In the genomic region with DNA sequence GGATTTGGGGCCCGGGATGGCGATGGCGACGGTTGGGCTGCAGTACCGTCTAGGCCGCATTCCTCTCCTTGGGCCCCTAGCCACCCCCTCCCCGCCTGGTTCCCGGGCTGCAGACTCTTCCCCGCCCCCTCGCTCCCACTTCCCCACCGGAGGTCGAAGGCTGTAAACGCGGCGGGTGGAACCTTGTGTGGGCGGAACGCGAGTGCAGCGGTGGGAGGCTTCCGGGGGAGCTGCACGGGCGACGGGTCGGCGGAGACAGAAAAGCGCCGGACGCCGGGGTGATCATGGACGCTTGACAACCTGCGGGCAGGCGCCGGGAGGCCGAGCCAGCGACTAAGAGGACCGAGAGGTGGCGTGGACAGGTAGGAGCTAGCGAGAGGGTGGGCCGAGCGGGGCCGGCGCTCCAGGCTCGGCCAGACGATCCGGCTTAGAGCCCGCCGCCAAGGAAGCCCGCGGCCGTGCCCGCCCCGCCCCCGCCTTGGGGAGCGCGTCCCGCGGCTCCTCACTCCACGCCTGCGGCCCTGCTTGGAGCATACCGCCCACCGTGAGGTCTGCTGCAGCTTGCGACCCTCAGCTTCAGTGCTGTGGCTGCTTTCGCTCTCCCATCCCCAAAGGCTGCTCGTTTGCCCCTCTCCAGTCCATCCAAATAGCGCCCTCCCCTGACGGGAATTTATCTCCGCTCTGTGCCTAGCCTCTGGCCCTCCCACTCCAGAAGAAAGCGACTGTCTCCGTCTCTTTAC, we compare ENCODE assay signal across 1 cellular context.
TF ChIP-seq lines count a peak whose summit lies in the region.

A gene (plus strand): TSS at position 269 of the 740 bp plus-strand sequence. CDS start 2,126 bp downstream, outside the sequence.

TF ChIP-seq in K562, 482 proteins besides CTCF, POLR2A, EP300 and RAD21 (continued from another document and continues in another):
- TF ChIP-seq NR4A1 (CRISPR knock-in tag; IDR thresholded peaks at IDR 0.05) (no peak), NR4A1 (tag; IDR thresholded peaks at IDR 0.05) (no peak), ARID1B (IDR thresholded peaks at IDR 0.05) (no peak), HDGF (IDR thresholded peaks at IDR 0.05) (no peak), CEBPB (tag; IDR thresholded peaks at IDR 0.05) (no peak), NR1H2 (CRISPR knock-in tag; IDR thresholded peaks at IDR 0.05) (peak; percentile 85; the same call in 1 of the 2 replicates), FOS (IDR thresholded peaks at IDR 0.05; ENCODE audit: extremely low read depth, insufficient read length) (no peak), ZFP1 (CRISPR knock-in tag; IDR thresholded peaks at IDR 0.05) (no peak), FOXP1 (CRISPR knock-in tag; IDR thresholded peaks at IDR 0.05) (no peak), HNRNPUL1 (IDR thresholded peaks at IDR 0.05; ENCODE audit: low read length) (no peak), SMC3 (conservative IDR thresholded peaks at IDR 0.05; ENCODE audit: insufficient read depth, low read depth, low read length) (no peak), MTA2 (IDR thresholded peaks at IDR 0.05; ENCODE audit: low read depth) (no peak), RFX7 (CRISPR knock-in tag; IDR thresholded peaks at IDR 0.05) (no peak), SOX6 (IDR thresholded peaks at IDR 0.05) (peak; percentile 10; the same call in 1 of the 2 replicates), SAFB (IDR thresholded peaks at IDR 0.05; ENCODE audit: borderline replicate concordance, low read depth, low read length) (no peak), PCBP2 (IDR thresholded peaks at IDR 0.05; ENCODE audit: low read depth, low read length, poor library complexity, severe bottlenecking) (no peak), KDM4B (IDR thresholded peaks at IDR 0.05; ENCODE audit: borderline replicate concordance in 2 of 2, low read depth in 1 of 2) (peak in 1 of 2 experiments; percentile 92; a peak in 1 of 4 replicates), MEIS2 (IDR thresholded peaks at IDR 0.05; ENCODE audit: partially characterized antibody) (no peak), NBN (IDR thresholded peaks at IDR 0.05; ENCODE audit: low read depth) (0 out of 2 replicates have a peak, but pooled peaks have one; percentile 36), U2AF2 (optimal IDR thresholded peaks at IDR 0.05; ENCODE audit: low read depth, low read length) (no peak), RAD51 (IDR thresholded peaks at IDR 0.05; ENCODE audit: borderline replicate concordance, low read depth) (no peak), TEAD2 (tag; IDR thresholded peaks at IDR 0.05) (no peak), ZNF75A (CRISPR knock-in tag; IDR thresholded peaks at IDR 0.05) (no peak), NFATC3 (IDR thresholded peaks at IDR 0.05) (no peak), ZFPM2 (CRISPR knock-in tag; IDR thresholded peaks at IDR 0.05) (no peak), EWSR1 (IDR thresholded peaks at IDR 0.05; ENCODE audit: borderline replicate concordance, low read depth, partially characterized antibody) (no peak), ZBTB7A (IDR thresholded peaks at IDR 0.05; ENCODE audit: borderline replicate concordance, control insufficient read depth, low read depth, low read length) (peak; percentile 33; the same call in 1 of the 2 replicates), NEUROD1 (IDR thresholded peaks at IDR 0.05; ENCODE audit: borderline replicate concordance, low read depth, low read length, partially characterized antibody) (peak; percentile 87), MTA3 (IDR thresholded peaks at IDR 0.05; ENCODE audit: borderline replicate concordance) (peak; percentile 67; the same call in 1 of the 2 replicates), ZNF121 (CRISPR knock-in tag; conservative IDR thresholded peaks at IDR 0.05) (no peak), TCF7L2 (IDR thresholded peaks at IDR 0.05; ENCODE audit: low read depth, low read length) (no peak), MBD2 (IDR thresholded peaks at IDR 0.05; ENCODE audit: borderline replicate concordance, low read depth) (peak; percentile 77), ZBED1 (IDR thresholded peaks at IDR 0.05) (no peak), MED1 (CRISPR knock-in tag; IDR thresholded peaks at IDR 0.05; ENCODE audit: borderline replicate concordance) (no peak; the same call in 1 of the 2 replicates)
- TF ChIP-seq, protein P1, sequence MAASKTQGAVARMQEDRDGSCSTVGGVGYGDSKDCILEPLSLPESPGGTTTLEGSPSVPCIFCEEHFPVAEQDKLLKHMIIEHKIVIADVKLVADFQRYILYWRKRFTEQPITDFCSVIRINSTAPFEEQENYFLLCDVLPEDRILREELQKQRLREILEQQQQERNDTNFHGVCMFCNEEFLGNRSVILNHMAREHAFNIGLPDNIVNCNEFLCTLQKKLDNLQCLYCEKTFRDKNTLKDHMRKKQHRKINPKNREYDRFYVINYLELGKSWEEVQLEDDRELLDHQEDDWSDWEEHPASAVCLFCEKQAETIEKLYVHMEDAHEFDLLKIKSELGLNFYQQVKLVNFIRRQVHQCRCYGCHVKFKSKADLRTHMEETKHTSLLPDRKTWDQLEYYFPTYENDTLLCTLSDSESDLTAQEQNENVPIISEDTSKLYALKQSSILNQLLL (CRISPR knock-in tag; IDR thresholded peaks at IDR 0.05; ENCODE audit: borderline replicate concordance), result no peak
- TF ChIP-seq, protein P2, sequence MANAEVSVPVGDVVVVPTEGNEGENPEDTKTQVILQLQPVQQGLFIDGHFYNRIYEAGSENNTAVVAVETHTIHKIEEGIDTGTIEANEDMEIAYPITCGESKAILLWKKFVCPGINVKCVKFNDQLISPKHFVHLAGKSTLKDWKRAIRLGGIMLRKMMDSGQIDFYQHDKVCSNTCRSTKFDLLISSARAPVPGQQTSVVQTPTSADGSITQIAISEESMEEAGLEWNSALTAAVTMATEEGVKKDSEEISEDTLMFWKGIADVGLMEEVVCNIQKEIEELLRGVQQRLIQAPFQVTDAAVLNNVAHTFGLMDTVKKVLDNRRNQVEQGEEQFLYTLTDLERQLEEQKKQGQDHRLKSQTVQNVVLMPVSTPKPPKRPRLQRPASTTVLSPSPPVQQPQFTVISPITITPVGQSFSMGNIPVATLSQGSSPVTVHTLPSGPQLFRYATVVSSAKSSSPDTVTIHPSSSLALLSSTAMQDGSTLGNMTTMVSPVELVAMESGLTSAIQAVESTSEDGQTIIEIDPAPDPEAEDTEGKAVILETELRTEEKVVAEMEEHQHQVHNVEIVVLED (CRISPR knock-in tag; IDR thresholded peaks at IDR 0.05), result peak; percentile 56; the same call in 1 of the 2 replicates
- TF ChIP-seq, protein P3, sequence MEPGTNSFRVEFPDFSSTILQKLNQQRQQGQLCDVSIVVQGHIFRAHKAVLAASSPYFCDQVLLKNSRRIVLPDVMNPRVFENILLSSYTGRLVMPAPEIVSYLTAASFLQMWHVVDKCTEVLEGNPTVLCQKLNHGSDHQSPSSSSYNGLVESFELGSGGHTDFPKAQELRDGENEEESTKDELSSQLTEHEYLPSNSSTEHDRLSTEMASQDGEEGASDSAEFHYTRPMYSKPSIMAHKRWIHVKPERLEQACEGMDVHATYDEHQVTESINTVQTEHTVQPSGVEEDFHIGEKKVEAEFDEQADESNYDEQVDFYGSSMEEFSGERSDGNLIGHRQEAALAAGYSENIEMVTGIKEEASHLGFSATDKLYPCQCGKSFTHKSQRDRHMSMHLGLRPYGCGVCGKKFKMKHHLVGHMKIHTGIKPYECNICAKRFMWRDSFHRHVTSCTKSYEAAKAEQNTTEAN (CRISPR knock-in tag; IDR thresholded peaks at IDR 0.05), result no peak
- TF ChIP-seq, protein P4, sequence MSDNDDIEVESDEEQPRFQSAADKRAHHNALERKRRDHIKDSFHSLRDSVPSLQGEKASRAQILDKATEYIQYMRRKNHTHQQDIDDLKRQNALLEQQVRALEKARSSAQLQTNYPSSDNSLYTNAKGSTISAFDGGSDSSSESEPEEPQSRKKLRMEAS (CRISPR knock-in tag; IDR thresholded peaks at IDR 0.05), result no peak
- TF ChIP-seq, protein P5, sequence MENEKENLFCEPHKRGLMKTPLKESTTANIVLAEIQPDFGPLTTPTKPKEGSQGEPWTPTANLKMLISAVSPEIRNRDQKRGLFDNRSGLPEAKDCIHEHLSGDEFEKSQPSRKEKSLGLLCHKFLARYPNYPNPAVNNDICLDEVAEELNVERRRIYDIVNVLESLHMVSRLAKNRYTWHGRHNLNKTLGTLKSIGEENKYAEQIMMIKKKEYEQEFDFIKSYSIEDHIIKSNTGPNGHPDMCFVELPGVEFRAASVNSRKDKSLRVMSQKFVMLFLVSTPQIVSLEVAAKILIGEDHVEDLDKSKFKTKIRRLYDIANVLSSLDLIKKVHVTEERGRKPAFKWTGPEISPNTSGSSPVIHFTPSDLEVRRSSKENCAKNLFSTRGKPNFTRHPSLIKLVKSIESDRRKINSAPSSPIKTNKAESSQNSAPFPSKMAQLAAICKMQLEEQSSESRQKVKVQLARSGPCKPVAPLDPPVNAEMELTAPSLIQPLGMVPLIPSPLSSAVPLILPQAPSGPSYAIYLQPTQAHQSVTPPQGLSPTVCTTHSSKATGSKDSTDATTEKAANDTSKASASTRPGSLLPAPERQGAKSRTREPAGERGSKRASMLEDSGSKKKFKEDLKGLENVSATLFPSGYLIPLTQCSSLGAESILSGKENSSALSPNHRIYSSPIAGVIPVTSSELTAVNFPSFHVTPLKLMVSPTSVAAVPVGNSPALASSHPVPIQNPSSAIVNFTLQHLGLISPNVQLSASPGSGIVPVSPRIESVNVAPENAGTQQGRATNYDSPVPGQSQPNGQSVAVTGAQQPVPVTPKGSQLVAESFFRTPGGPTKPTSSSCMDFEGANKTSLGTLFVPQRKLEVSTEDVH (IDR thresholded peaks at IDR 0.05; ENCODE audit: low read depth, partially characterized antibody), result no peak
- TF ChIP-seq, protein P6, sequence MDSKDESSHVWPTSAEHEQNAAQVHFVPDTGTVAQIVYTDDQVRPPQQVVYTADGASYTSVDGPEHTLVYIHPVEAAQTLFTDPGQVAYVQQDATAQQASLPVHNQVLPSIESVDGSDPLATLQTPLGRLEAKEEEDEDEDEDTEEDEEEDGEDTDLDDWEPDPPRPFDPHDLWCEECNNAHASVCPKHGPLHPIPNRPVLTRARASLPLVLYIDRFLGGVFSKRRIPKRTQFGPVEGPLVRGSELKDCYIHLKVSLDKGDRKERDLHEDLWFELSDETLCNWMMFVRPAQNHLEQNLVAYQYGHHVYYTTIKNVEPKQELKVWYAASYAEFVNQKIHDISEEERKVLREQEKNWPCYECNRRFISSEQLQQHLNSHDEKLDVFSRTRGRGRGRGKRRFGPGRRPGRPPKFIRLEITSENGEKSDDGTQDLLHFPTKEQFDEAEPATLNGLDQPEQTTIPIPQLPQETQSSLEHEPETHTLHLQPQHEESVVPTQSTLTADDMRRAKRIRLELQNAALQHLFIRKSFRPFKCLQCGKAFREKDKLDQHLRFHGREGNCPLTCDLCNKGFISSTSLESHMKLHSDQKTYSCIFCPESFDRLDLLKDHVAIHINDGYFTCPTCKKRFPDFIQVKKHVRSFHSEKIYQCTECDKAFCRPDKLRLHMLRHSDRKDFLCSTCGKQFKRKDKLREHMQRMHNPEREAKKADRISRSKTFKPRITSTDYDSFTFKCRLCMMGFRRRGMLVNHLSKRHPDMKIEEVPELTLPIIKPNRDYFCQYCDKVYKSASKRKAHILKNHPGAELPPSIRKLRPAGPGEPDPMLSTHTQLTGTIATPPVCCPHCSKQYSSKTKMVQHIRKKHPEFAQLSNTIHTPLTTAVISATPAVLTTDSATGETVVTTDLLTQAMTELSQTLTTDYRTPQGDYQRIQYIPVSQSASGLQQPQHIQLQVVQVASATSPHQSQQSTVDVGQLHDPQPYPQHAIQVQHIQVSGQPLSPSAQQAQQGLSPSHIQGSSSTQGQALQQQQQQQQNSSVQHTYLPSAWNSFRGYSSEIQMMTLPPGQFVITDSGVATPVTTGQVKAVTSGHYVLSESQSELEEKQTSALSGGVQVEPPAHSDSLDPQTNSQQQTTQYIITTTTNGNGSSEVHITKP (IDR thresholded peaks at IDR 0.05; ENCODE audit: partially characterized antibody), result no peak
- TF ChIP-seq, protein P7, sequence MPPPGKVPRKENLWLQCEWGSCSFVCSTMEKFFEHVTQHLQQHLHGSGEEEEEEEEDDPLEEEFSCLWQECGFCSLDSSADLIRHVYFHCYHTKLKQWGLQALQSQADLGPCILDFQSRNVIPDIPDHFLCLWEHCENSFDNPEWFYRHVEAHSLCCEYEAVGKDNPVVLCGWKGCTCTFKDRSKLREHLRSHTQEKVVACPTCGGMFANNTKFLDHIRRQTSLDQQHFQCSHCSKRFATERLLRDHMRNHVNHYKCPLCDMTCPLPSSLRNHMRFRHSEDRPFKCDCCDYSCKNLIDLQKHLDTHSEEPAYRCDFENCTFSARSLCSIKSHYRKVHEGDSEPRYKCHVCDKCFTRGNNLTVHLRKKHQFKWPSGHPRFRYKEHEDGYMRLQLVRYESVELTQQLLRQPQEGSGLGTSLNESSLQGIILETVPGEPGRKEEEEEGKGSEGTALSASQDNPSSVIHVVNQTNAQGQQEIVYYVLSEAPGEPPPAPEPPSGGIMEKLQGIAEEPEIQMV (tag; conservative IDR thresholded peaks at IDR 0.05; ENCODE audit: low read depth), result no peak
- TF ChIP-seq, protein P8, sequence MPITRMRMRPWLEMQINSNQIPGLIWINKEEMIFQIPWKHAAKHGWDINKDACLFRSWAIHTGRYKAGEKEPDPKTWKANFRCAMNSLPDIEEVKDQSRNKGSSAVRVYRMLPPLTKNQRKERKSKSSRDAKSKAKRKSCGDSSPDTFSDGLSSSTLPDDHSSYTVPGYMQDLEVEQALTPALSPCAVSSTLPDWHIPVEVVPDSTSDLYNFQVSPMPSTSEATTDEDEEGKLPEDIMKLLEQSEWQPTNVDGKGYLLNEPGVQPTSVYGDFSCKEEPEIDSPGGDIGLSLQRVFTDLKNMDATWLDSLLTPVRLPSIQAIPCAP (CRISPR knock-in tag; IDR thresholded peaks at IDR 0.05; ENCODE audit: borderline replicate concordance), result no peak
- TF ChIP-seq, protein P9, sequence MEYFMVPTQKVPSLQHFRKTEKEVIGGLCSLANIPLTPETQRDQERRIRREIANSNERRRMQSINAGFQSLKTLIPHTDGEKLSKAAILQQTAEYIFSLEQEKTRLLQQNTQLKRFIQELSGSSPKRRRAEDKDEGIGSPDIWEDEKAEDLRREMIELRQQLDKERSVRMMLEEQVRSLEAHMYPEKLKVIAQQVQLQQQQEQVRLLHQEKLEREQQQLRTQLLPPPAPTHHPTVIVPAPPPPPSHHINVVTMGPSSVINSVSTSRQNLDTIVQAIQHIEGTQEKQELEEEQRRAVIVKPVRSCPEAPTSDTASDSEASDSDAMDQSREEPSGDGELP (CRISPR knock-in tag; IDR thresholded peaks at IDR 0.05; ENCODE audit: borderline replicate concordance), result peak; percentile 55
- TF ChIP-seq, protein P10, sequence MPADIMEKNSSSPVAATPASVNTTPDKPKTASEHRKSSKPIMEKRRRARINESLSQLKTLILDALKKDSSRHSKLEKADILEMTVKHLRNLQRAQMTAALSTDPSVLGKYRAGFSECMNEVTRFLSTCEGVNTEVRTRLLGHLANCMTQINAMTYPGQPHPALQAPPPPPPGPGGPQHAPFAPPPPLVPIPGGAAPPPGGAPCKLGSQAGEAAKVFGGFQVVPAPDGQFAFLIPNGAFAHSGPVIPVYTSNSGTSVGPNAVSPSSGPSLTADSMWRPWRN (IDR thresholded peaks at IDR 0.05; ENCODE audit: low read depth), result no peak
- TF ChIP-seq, protein P11, sequence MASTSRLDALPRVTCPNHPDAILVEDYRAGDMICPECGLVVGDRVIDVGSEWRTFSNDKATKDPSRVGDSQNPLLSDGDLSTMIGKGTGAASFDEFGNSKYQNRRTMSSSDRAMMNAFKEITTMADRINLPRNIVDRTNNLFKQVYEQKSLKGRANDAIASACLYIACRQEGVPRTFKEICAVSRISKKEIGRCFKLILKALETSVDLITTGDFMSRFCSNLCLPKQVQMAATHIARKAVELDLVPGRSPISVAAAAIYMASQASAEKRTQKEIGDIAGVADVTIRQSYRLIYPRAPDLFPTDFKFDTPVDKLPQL (IDR thresholded peaks at IDR 0.05; ENCODE audit: extremely low read depth, insufficient read length), result no peak
